10 cellular contexts compared by ENCODE assay signal in the genomic region with DNA sequence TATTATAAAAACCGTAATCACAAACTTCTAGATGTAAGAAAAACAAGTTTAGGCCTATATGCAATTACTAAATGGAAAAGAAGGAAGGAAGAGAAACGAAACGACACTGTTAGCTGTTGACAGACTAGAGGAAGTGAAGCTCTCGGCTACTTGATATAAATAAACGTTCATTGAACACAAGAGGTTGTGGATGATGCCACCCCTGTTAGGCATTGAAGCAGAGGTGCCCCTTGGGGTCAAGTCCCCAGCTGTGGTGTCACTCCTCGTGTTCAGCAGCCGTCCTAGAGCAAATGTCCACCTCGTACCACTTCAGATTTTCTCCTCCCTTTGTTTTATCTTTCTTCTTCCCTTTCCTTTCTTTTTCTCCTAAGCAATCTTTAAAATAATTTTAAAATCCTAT.
DNase-seq lines count a peak whose midpoint lies in the region; ATAC-seq, FAIRE-seq and TF ChIP-seq lines count a peak whose summit lies in the region.
"Had no signal": no experiment of that assay in that cellular context is flagged by ENCODE, and none has a peak within 500 bp of the region (broad histone marks: within the 10 kb centered on the region; RNA-seq: fewer than 3 reads in every experiment).

No MANE protein-coding gene starts in this region.

- no peak overlapping the region for H2AFZ ChIP-seq in neuronal stem cell (ENCODE audit: low read length)

- H3K14ac ChIP-seq in neuronal stem cell (ENCODE audit: low read length), result no peak overlapping the region

- H2BK15ac ChIP-seq in neuronal stem cell (ENCODE audit: low read length), result no peak overlapping the region

- H3K36me3 ChIP-seq in adrenal gland (replicated peaks in 1 of 2), result no peaks in the 10 kb centered on the region
- H3K36me3 ChIP-seq in neuronal stem cell (replicated peaks in 1 of 2; ENCODE audit: control insufficient read depth in 2 of 2, insufficient read depth in 2 of 2, low read length in 2 of 2), result no peaks in the 10 kb centered on the region

- no peak overlapping the region for H3K4ac ChIP-seq in neuronal stem cell (ENCODE audit: low read length)

- H2BK12ac ChIP-seq in neuronal stem cell (ENCODE audit: low read length), result no peak overlapping the region

- no peaks in the 10 kb centered on the region for H3K79me1 ChIP-seq in neuronal stem cell (ENCODE audit: low read depth, low read length)

- intact Hi-C loops in adrenal gland (cut with DNase I), result no loop called here

- 59 to 69% (median 62%) methylated on average over 8 of the region's 8 CpGs for WGBS in adrenal gland, 4 donors
- WGBS in neuronal stem cell (ENCODE audit: extremely low coverage in 2 of 2, insufficient read length in 2 of 2, insufficient replicate concordance in 1 of 2), 2 donors, result no CpG with 5 or more reads among the region's 8 CpGs

- DNase-seq in GM18507 (ENCODE audit: extremely low spot score, insufficient read length, low read depth) (no peak), UCSD-AML1 (lab: John Stamatoyannopoulos, UW; ENCODE audit: unreplicated experiment) (peak; percentile 13), adrenal gland (no peak), neuronal stem cell (ENCODE audit: low spot score) (no peak), GOT3 (lab: John Stamatoyannopoulos, UW) (no peak)
- DNase-seq in stimulated activated naive CD4-positive, alpha-beta T cell (lab: John Stamatoyannopoulos, UW), result no peak
- DNase-seq: right cardiac atrium had no signal

- no peak overlapping the region for H2BK120ac ChIP-seq in neuronal stem cell (ENCODE audit: low read depth, low read length)

- H4K91ac ChIP-seq in neuronal stem cell (ENCODE audit: low read depth, low read length, poor library complexity), result no peak overlapping the region

- H3K4me3 ChIP-seq in adrenal gland (no peak overlapping the region), neuronal stem cell (ENCODE audit: low read length in 2 of 2) (no peak overlapping the region)

- H2BK5ac ChIP-seq in neuronal stem cell (ENCODE audit: low read length), result no peak overlapping the region

- no peaks in the 10 kb centered on the region for H3K4me1 ChIP-seq in adrenal gland (replicated peaks in 1 of 2)
- H3K4me1 ChIP-seq in neuronal stem cell (ENCODE audit: control insufficient read depth in 2 of 2, insufficient read depth in 1 of 2, low read depth in 1 of 2, low read length in 2 of 2), result peaks cover 0 to 4% of the 10 kb centered on the region in 2 donors

- no peaks in the 10 kb centered on the region for H3K9me3 ChIP-seq in adrenal gland (replicated peaks in 1 of 3)
- H3K9me3 ChIP-seq in neuronal stem cell (replicated peaks in 1 of 2; ENCODE audit: control insufficient read depth in 2 of 2, insufficient read depth in 1 of 2, low read depth in 1 of 2, low read length in 2 of 2), result peaks cover 6 to 7% of the 10 kb centered on the region in 2 donors

- H3K23ac ChIP-seq in neuronal stem cell (ENCODE audit: low read depth, low read length, poor library complexity), result no peak overlapping the region

- ATAC-seq in GM21576 (IDR thresholded peaks at IDR 0.05; ENCODE audit: unreplicated experiment), result peak; percentile 70
- peak; percentile 44 for ATAC-seq in HG03457 (IDR thresholded peaks at IDR 0.05; ENCODE audit: unreplicated experiment)
- ATAC-seq: right cardiac atrium had no signal

- no peak for TF ChIP-seq POLR2A in adrenal gland (IDR thresholded peaks at IDR 0.05)

- H3K4me2 ChIP-seq in neuronal stem cell (ENCODE audit: insufficient read depth, low read length, poor library complexity, severe bottlenecking), result no peak overlapping the region

- FAIRE-seq in GM18507 (lab: Jason Lieb, UNC), result peak; percentile 83
- FAIRE-seq: keratinocyte had no signal

- H4K8ac ChIP-seq in neuronal stem cell (ENCODE audit: low read depth, low read length), result no peak overlapping the region

- no peak overlapping the region for H2AK5ac ChIP-seq in neuronal stem cell (ENCODE audit: low read depth, low read length)

- H3K27ac ChIP-seq in adrenal gland (no peak overlapping the region), neuronal stem cell (replicated peaks; ENCODE audit: low read length) (no peak overlapping the region)

- TF ChIP-seq CTCF in adrenal gland (IDR thresholded peaks at IDR 0.05), result no peak

- no peaks in the 10 kb centered on the region for H3K27me3 ChIP-seq in adrenal gland
- no peaks in the 10 kb centered on the region for H3K27me3 ChIP-seq in neuronal stem cell (ENCODE audit: control insufficient read depth in 3 of 3, insufficient read depth in 3 of 3, low read depth in 1 of 3, low read length in 3 of 3)

- H3K9ac ChIP-seq in neuronal stem cell (ENCODE audit: low read depth, low read length, poor library complexity), result no peak overlapping the region

- H3K18ac ChIP-seq in neuronal stem cell (ENCODE audit: low read length), result no peak overlapping the region
